Comparison of ENCODE assay signal across 25 cellular contexts in genomic region chr1:154796303-154796892, GRCh38.
"Had no signal": no experiment of that assay in that cellular context is flagged by ENCODE, and none has a peak within 500 bp of the region (broad histone marks: within the 10 kb centered on the region; RNA-seq: fewer than 3 reads in every experiment).

No MANE protein-coding gene starts in this region.

- H3K4me1 ChIP-seq: right lobe of liver had no signal

- H3K27ac ChIP-seq: brain microvascular endothelial cell, esophagus squamous epithelium, left ventricle myocardium inferior, neutrophil, right lobe of liver, thoracic aorta had no signal

- H3K27me3 ChIP-seq: right lobe of liver, uterus had no signal

- H3K4me3 ChIP-seq: esophagus squamous epithelium, left ventricle myocardium inferior, lung, mucosa of descending colon, right lobe of liver, skin epidermis, thoracic aorta, uterus had no signal

- H3K4me3 Mint-ChIP-seq: activated B cell treated with CpG ODN at 0.5 μM for 24 hours; activated CD8-positive, alpha-beta memory T cell treated with anti-CD3 and anti-CD28 coated beads, Interleukin-2, amount 10 ng/mL, durations not matched to agents 7 days and 5 days; activated CD8-positive, alpha-beta T cell treated with anti-CD3 and anti-CD28 coated beads, Interleukin-2, amount 10 ng/mL, durations not matched to agents 7 days and 5 days; activated naive CD8-positive, alpha-beta T cell; activated T-cell treated with anti-CD3 and anti-CD28 coated beads, Interleukin-2, amount 50 U/mL, for 72 hours; nephron progenitor cell; stimulated activated naive CD8-positive, alpha-beta T cell treated with anti-CD3 and anti-CD28 coated beads, Interleukin-15, Interleukin-2, amounts not matched to agents 100 ng/mL and 50 ng/mL, for 24 hours had no signal

- H3K9me3 ChIP-seq: esophagus squamous epithelium, left ventricle myocardium inferior, mucosa of descending colon, neutrophil, right lobe of liver, thoracic aorta, uterus had no signal

- H3K27ac Mint-ChIP-seq: activated B cell treated with CpG ODN at 0.5 μM for 24 hours; activated CD8-positive, alpha-beta memory T cell treated with anti-CD3 and anti-CD28 coated beads, Interleukin-2, amount 10 ng/mL, durations not matched to agents 7 days and 5 days; activated CD8-positive, alpha-beta T cell treated with anti-CD3 and anti-CD28 coated beads, Interleukin-2, amount 10 ng/mL, durations not matched to agents 7 days and 5 days; activated naive CD8-positive, alpha-beta T cell; activated T-cell treated with anti-CD3 and anti-CD28 coated beads, Interleukin-2, amount 50 U/mL, for 72 hours; nephron progenitor cell; stimulated activated naive CD8-positive, alpha-beta T cell treated with anti-CD3 and anti-CD28 coated beads, Interleukin-15, Interleukin-2, amounts not matched to agents 100 ng/mL and 50 ng/mL, for 24 hours had no signal

- H3K9me3 Mint-ChIP-seq: activated B cell treated with CpG ODN at 0.5 μM for 24 hours; activated T-cell treated with anti-CD3 and anti-CD28 coated beads, Interleukin-2, amount 50 U/mL, for 72 hours; nephron progenitor cell; stimulated activated naive CD8-positive, alpha-beta T cell treated with anti-CD3 and anti-CD28 coated beads, Interleukin-15, Interleukin-2, amounts not matched to agents 100 ng/mL and 50 ng/mL, for 24 hours had no signal

- H3K27me3 Mint-ChIP-seq: activated naive CD8-positive, alpha-beta T cell had no signal

- FAIRE-seq: frontal cortex had no signal

- H3K36me3 Mint-ChIP-seq: activated CD8-positive, alpha-beta memory T cell treated with anti-CD3 and anti-CD28 coated beads, Interleukin-2, amount 10 ng/mL, durations not matched to agents 7 days and 5 days; activated naive CD8-positive, alpha-beta T cell had no signal

- H3K36me3 ChIP-seq: brain microvascular endothelial cell, esophagus squamous epithelium, left ventricle myocardium inferior, neutrophil, right lobe of liver, thoracic aorta, uterus had no signal

- DNase-seq: activated B cell treated with CpG ODN at 0.5 μM for 24 hours; activated CD8-positive, alpha-beta memory T cell treated with anti-CD3 and anti-CD28 coated beads, Interleukin-2, amount 10 ng/mL, durations not matched to agents 7 days and 5 days; activated CD8-positive, alpha-beta T cell treated with anti-CD3 and anti-CD28 coated beads, Interleukin-2, amount 10 ng/mL, durations not matched to agents 7 days and 5 days; activated naive CD4-positive, alpha-beta T cell; activated T-cell treated with anti-CD3 and anti-CD28 coated beads, Interleukin-2, amount 50 U/mL, for 72 hours; brain microvascular endothelial cell; caudate nucleus; cortex of kidney; esophagus squamous epithelium; left ventricle myocardium inferior; mucosa of descending colon; nephron progenitor cell; right lobe of liver; stimulated activated CD4-positive, alpha-beta T cell treated with anti-CD3 and anti-CD28 coated beads, Interleukin-12 subunit alpha, Interleukin-12 subunit beta, amount 100 ng/mL, for 4 hours; stimulated activated CD4-positive, alpha-beta T cell treated with anti-CD3 and anti-CD28 coated beads, Interleukin-4, amount 100 ng/mL, for 1 hour; T-helper 9 cell; trophoblast cell; uterus had no signal
